32 cellular contexts compared by ENCODE assay signal in the genomic region with DNA sequence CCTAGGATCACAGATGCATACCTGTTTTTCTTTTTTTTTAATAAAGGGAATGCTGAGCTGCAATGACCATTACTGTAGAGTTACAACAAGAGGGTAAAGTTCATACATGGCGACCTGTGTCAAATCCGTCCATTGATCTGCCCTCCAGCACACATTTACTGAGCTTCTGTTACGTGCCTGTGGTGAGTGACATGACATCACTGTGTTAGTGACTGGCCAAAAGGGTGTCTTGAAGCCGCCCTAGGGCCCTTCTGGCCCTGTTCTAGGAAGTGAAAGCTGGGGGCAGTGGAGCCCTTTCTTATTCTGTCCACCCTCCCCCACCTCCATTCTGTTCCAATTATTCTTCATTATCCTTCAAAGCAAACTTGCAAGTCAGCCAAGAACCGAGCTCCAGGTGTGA.
DNase-seq lines count a peak whose midpoint lies in the region; ATAC-seq, FAIRE-seq and TF ChIP-seq lines count a peak whose summit lies in the region.
"Had no signal": no experiment of that assay in that cellular context is flagged by ENCODE, and none has a peak within 500 bp of the region (broad histone marks: within the 10 kb centered on the region; RNA-seq: fewer than 3 reads in every experiment).

No MANE protein-coding gene starts in this region.

- H3K36me3 Mint-ChIP-seq in brain: no peaks in the 10 kb centered on the region
- H3K36me3 Mint-ChIP-seq: activated CD4-positive, alpha-beta memory T cell treated with anti-CD3 and anti-CD28 coated beads for 36 hours had no signal

- no peaks in the 10 kb centered on the region for H3K4me1 ChIP-seq in esophagus squamous epithelium
- H3K4me1 ChIP-seq: breast epithelium, vagina had no signal

- WGBS in esophagus squamous epithelium, 2 donors: 71 to 80% methylated on average over 5 of the region's 5 CpGs

- TF ChIP-seq POLR2A in GM12891 (IDR thresholded peaks at IDR 0.05; ENCODE audit: low read depth, low read length) (no peak), esophagus squamous epithelium (IDR thresholded peaks at IDR 0.05) (no peak)

- no peak for FAIRE-seq in GM12891 (lab: Jason Lieb, UNC)
- FAIRE-seq: D721Med had no signal

- ATAC-seq in HG03469 (IDR thresholded peaks at IDR 0.05; ENCODE audit: unreplicated experiment): no peak
- ATAC-seq: mucosa of descending colon; stimulated activated naive CD8-positive, alpha-beta T cell treated with anti-CD3 and anti-CD28 coated beads, Interleukin-15, amount 100 ng/mL, for 72 hours had no signal

- H3K4me3 Mint-ChIP-seq in brain: no peak overlapping the region
- H3K4me3 Mint-ChIP-seq: activated CD4-positive, alpha-beta memory T cell treated with anti-CD3 and anti-CD28 coated beads for 36 hours; activated T-helper 1 cell treated with anti-CD3 and anti-CD28 coated beads, Interleukin-12 subunit alpha, Interleukin-12 subunit beta, Interleukin-2, Interleukin-4 antibody, amounts not matched to agents 30 ng/mL and 10 ng/mL and 1 ng/mL, durations not matched to agents 14 hours and 24 hours and 36 hours; CD4-positive, CD25-positive, alpha-beta regulatory T cell; nephron; stimulated activated naive CD8-positive, alpha-beta T cell treated with anti-CD3 and anti-CD28 coated beads, Interleukin-15, amount 100 ng/mL, for 72 hours; T-helper 1 cell treated with Interleukin-12 subunit alpha and Interleukin-12 subunit beta and Interleukin-4 antibody, amounts not matched to agents 30 μg/mL and 1 μg/mL, for 36 hours had no signal

- H3K27me3 ChIP-seq in esophagus squamous epithelium: peaks cover 0 to 76% (median 0%) of the 10 kb centered on the region in 4 donors
- H3K27me3 ChIP-seq: vagina had no signal

- intact Hi-C loops in esophagus squamous epithelium (cut with DNase I): no loop called here

- H3K27ac Mint-ChIP-seq in brain: peak overlapping the region in 4 of 5 experiments; percentile 6 to 87 (median 43)
- H3K27ac Mint-ChIP-seq: activated CD4-positive, alpha-beta memory T cell treated with anti-CD3 and anti-CD28 coated beads for 36 hours; activated T-helper 1 cell treated with anti-CD3 and anti-CD28 coated beads, Interleukin-12 subunit alpha, Interleukin-12 subunit beta, Interleukin-2, Interleukin-4 antibody, amounts not matched to agents 30 ng/mL and 10 ng/mL and 1 ng/mL, durations not matched to agents 14 hours and 24 hours and 36 hours; CD4-positive, CD25-positive, alpha-beta regulatory T cell; nephron; stimulated activated naive CD8-positive, alpha-beta T cell treated with anti-CD3 and anti-CD28 coated beads, Interleukin-15, amount 100 ng/mL, for 72 hours; T-helper 1 cell treated with Interleukin-12 subunit alpha and Interleukin-12 subunit beta and Interleukin-4 antibody, amounts not matched to agents 30 μg/mL and 1 μg/mL, for 36 hours had no signal

- no peaks in the 10 kb centered on the region for H3K36me3 ChIP-seq in esophagus squamous epithelium
- H3K36me3 ChIP-seq: breast epithelium, vagina had no signal

- DNase-seq in DMS 273 (lab: John Stamatoyannopoulos, UW; ENCODE audit: unreplicated experiment) (peak; percentile 6), DMS 273 treated with DMSO at 0.1 percent for 48 hours (lab: John Stamatoyannopoulos, UW) (no peak), GM12891 (ENCODE audit: insufficient read length, low spot score) (no peak), NCI-H69 (lab: John Stamatoyannopoulos, UW) (peak; percentile 95), NCI-H446 treated with DMSO at 0.1 percent for 48 hours (lab: John Stamatoyannopoulos, UW) (no peak), esophagus squamous epithelium (lab: John Stamatoyannopoulos, UW) (no peak)
- DNase-seq: activated CD4-positive, alpha-beta memory T cell treated with anti-CD3 and anti-CD28 coated beads for 36 hours; activated CD4-positive, CD25-positive, alpha-beta regulatory T cell treated with anti-CD3 and anti-CD28 coated beads, Interleukin-2, amount 50 U/mL, for 72 hours; activated CD8-positive, alpha-beta memory T cell treated with anti-CD3 and anti-CD28 coated beads, Interleukin-2, amount 50 U/mL, for 4 hours; activated naive CD4-positive, alpha-beta T cell treated with anti-CD3 and anti-CD28 coated beads, Interleukin-2, amount 50 U/mL, for 16 hours; amniotic stem cell; CD4-positive, CD25-positive, alpha-beta regulatory T cell; effector CD8-positive, alpha-beta T cell; IMR-90; mucosa of descending colon; NCI-H1436 treated with DMSO at 0.1 percent for 48 hours; NCI-H2171; NCI-H510A treated with DMSO at 0.1 percent for 48 hours; SK-N-SH; stimulated activated naive CD8-positive, alpha-beta T cell treated with anti-CD3 and anti-CD28 coated beads, Interleukin-15, amount 100 ng/mL, for 72 hours had no signal

- H3K4me3 ChIP-seq in esophagus squamous epithelium: no peak overlapping the region
- H3K4me3 ChIP-seq: breast epithelium, lung, mucosa of descending colon, vagina had no signal

- H3K4me1 Mint-ChIP-seq in brain: peaks cover 36% of the 10 kb centered on the region

- no peak overlapping the region for H3K27ac ChIP-seq in esophagus squamous epithelium
- H3K27ac ChIP-seq: 22Rv1, breast epithelium, epithelial cell of prostate, RWPE1, vagina had no signal

- H3K27me3 Mint-ChIP-seq in brain: peaks cover 28% of the 10 kb centered on the region

- TF ChIP-seq CTCF in brain (conservative IDR thresholded peaks at IDR 0.05) (no peak), esophagus squamous epithelium (IDR thresholded peaks at IDR 0.05) (no peak)

- H3K9me3 Mint-ChIP-seq in brain: peaks cover 0 to 5% (median 0%) of the 10 kb centered on the region in 5 experiments
- H3K9me3 Mint-ChIP-seq: activated CD4-positive, alpha-beta memory T cell treated with anti-CD3 and anti-CD28 coated beads for 36 hours; activated T-helper 1 cell treated with anti-CD3 and anti-CD28 coated beads, Interleukin-12 subunit alpha, Interleukin-12 subunit beta, Interleukin-2, Interleukin-4 antibody, amounts not matched to agents 30 ng/mL and 10 ng/mL and 1 ng/mL, durations not matched to agents 14 hours and 24 hours and 36 hours; CD4-positive, CD25-positive, alpha-beta regulatory T cell; nephron; stimulated activated naive CD8-positive, alpha-beta T cell treated with anti-CD3 and anti-CD28 coated beads, Interleukin-15, amount 100 ng/mL, for 72 hours; T-helper 1 cell treated with Interleukin-12 subunit alpha and Interleukin-12 subunit beta and Interleukin-4 antibody, amounts not matched to agents 30 μg/mL and 1 μg/mL, for 36 hours had no signal

- H3K9me3 ChIP-seq in esophagus squamous epithelium: no peaks in the 10 kb centered on the region
- H3K9me3 ChIP-seq: breast epithelium, mucosa of descending colon, SK-N-SH, vagina had no signal

TF ChIP-seq in GM12891, 5 proteins besides CTCF, POLR2A, EP300 and RAD21:
- no peak for TF ChIP-seq POLR2AphosphoS5 (IDR thresholded peaks at IDR 0.05; ENCODE audit: low read depth, low read length)
- TF ChIP-seq TAF1 (IDR thresholded peaks at IDR 0.05; ENCODE audit: low read depth, low read length): no peak
- no peak for TF ChIP-seq PAX5 (IDR thresholded peaks at IDR 0.05; ENCODE audit: insufficient read depth, low read length, severe bottlenecking)
- TF ChIP-seq POU2F2 (IDR thresholded peaks at IDR 0.05; ENCODE audit: low read depth, low read length): no peak
- TF ChIP-seq SPI1 (IDR thresholded peaks at IDR 0.05; ENCODE audit: low read depth, low read length): peak; percentile 60

Comparison
In these comparisons a context has a peak if more than half of its experiments do, and no peak if none do; other contexts are left out.
1. DNase-seq: peak in DMS 273 (single experiment) and NCI-H69 (single experiment); none in DMS 273 treated with DMSO at 0.1 percent for 48 hours (single experiment), GM12891 (single experiment), NCI-H446 treated with DMSO at 0.1 percent for 48 hours (single experiment) and esophagus squamous epithelium (single experiment).